ENCODE assay signal across 20 cellular contexts in the genomic region with DNA sequence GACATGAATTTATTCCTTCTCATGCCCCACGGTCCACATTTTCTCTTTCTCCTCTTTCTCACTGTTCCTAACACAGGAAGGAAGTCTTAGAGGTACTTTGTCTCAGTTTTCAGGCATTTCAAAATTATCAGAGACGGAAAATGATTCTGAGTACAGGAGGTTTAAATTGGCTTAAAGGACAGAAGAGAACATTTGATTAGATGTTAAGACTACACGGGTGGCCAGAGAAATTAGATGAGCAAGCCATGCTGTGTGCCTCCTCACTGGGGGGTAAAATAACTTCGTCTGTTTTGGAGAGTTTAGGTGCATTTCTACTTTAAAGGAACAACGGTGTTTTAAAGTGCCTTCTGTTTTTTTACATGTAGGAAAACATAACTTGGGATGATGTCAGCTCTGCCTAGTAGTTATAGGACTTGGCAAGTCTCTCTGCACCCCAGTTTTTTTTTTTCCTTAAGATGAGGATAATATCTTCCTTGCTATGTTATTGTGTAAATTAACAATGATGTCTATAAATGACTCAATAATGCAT.
"Had no signal": no experiment of that assay in that cellular context is flagged by ENCODE, and none has a peak within 500 bp of the region (broad histone marks: within the 10 kb centered on the region; RNA-seq: fewer than 3 reads in every experiment).

No MANE protein-coding gene starts in this region.

- H3K27me3 ChIP-seq: dorsolateral prefrontal cortex, gastrocnemius medialis, upper lobe of right lung had no signal

- H3K4me3 Mint-ChIP-seq: activated B cell treated with CpG ODN at 0.5 μM for 24 hours; activated CD8-positive, alpha-beta T cell treated with anti-CD3 and anti-CD28 coated beads, Interleukin-2, amount 10 ng/mL, durations not matched to agents 7 days and 5 days; activated naive CD4-positive, alpha-beta T cell treated with anti-CD3 and anti-CD28 coated beads for 36 hours; activated T-cell treated with anti-CD3 and anti-CD28 coated beads, Interleukin-2, amount 50 U/mL, for 24 hours; memory B cell; naive thymus-derived CD4-positive, alpha-beta T cell; stimulated activated memory B cell treated with anti-CD40 and anti-IgM and Interleukin-4, amounts not matched to agents 10 μg/mL and 1 μg/mL and 100 μg/mL, for 72 hours; T-cell had no signal

- H2AFZ ChIP-seq: parathyroid adenoma had no signal

- H3K9me3 Mint-ChIP-seq: activated B cell treated with CpG ODN at 0.5 μM for 24 hours; activated naive CD4-positive, alpha-beta T cell treated with anti-CD3 and anti-CD28 coated beads for 36 hours; activated T-cell treated with anti-CD3 and anti-CD28 coated beads, Interleukin-2, amount 50 U/mL, for 24 hours; memory B cell; naive thymus-derived CD4-positive, alpha-beta T cell; stimulated activated memory B cell treated with anti-CD40 and anti-IgM and Interleukin-4, amounts not matched to agents 10 μg/mL and 1 μg/mL and 100 μg/mL, for 72 hours; T-cell had no signal

- H3K4me1 ChIP-seq: parathyroid adenoma, upper lobe of right lung had no signal

- H3K27ac Mint-ChIP-seq: activated B cell treated with CpG ODN at 0.5 μM for 24 hours; activated CD8-positive, alpha-beta T cell treated with anti-CD3 and anti-CD28 coated beads, Interleukin-2, amount 10 ng/mL, durations not matched to agents 7 days and 5 days; activated naive CD4-positive, alpha-beta T cell treated with anti-CD3 and anti-CD28 coated beads for 36 hours; activated T-cell treated with anti-CD3 and anti-CD28 coated beads, Interleukin-2, amount 50 U/mL, for 24 hours; memory B cell; naive thymus-derived CD4-positive, alpha-beta T cell; stimulated activated memory B cell treated with anti-CD40 and anti-IgM and Interleukin-4, amounts not matched to agents 10 μg/mL and 1 μg/mL and 100 μg/mL, for 72 hours; T-cell had no signal

- ATAC-seq: activated CD8-positive, alpha-beta T cell treated with anti-CD3 and anti-CD28 coated beads, Interleukin-2, amount 10 ng/mL, durations not matched to agents 7 days and 5 days; esophagus mucosa; gastrocnemius medialis; naive thymus-derived CD4-positive, alpha-beta T cell; sciatic nerve; SK-N-SH treated with all-trans-retinoic acid at 6 μM for 48 hours; stimulated activated memory B cell treated with anti-CD40 and anti-IgM and Interleukin-4, amounts not matched to agents 10 μg/mL and 1 μg/mL and 100 μg/mL, for 72 hours; T-cell; upper lobe of right lung had no signal

- H3K4me3 ChIP-seq: dorsolateral prefrontal cortex, gastrocnemius medialis, thoracic aorta, upper lobe of right lung had no signal

- DNase-seq: activated B cell treated with CpG ODN at 0.5 μM for 24 hours; activated CD4-positive, alpha-beta T cell treated with anti-CD3 and anti-CD28 coated beads for 4 hours; activated CD8-positive, alpha-beta T cell treated with anti-CD3 and anti-CD28 coated beads, Interleukin-2, amount 10 ng/mL, durations not matched to agents 7 days and 5 days; activated naive CD4-positive, alpha-beta T cell treated with anti-CD3 and anti-CD28 coated beads for 36 hours; activated T-cell treated with anti-CD3 and anti-CD28 coated beads, Interleukin-2, amount 50 U/mL, for 24 hours; anterior cingulate cortex; dorsolateral prefrontal cortex; gastrocnemius medialis; head of caudate nucleus; naive thymus-derived CD4-positive, alpha-beta T cell; stimulated activated CD4-positive, alpha-beta T cell treated with anti-CD3 and anti-CD28 coated beads, Interleukin-4, amount 100 ng/mL, for 4 hours; T-cell; upper lobe of right lung had no signal

- H3K79me2 ChIP-seq: parathyroid adenoma had no signal

- H3K9ac ChIP-seq: parathyroid adenoma had no signal

- H3K27me3 Mint-ChIP-seq: activated B cell treated with CpG ODN at 0.5 μM for 24 hours; activated T-cell treated with anti-CD3 and anti-CD28 coated beads, Interleukin-2, amount 50 U/mL, for 24 hours; memory B cell; naive thymus-derived CD4-positive, alpha-beta T cell; stimulated activated memory B cell treated with anti-CD40 and anti-IgM and Interleukin-4, amounts not matched to agents 10 μg/mL and 1 μg/mL and 100 μg/mL, for 72 hours; T-cell had no signal

- H3K9me3 ChIP-seq: gastrocnemius medialis, thoracic aorta, upper lobe of right lung had no signal

- H3K27ac ChIP-seq: dorsolateral prefrontal cortex, gastrocnemius medialis, parathyroid adenoma, upper lobe of right lung had no signal
